In genomic region chr12:130870442-130871285, GRCh38 we compare ENCODE assay signal across 8 cellular contexts. TPM values are rescaled to one million over a fixed set of nuclear protein-coding genes. Genes with fewer than 3 reads are reported as not detected.
DNase-seq lines count a peak whose midpoint lies in the region; ATAC-seq lines count a peak whose summit lies in the region.

No MANE protein-coding gene starts in this region.

- H3K4me1 ChIP-seq in ectodermal cell (ENCODE audit: control insufficient read depth, insufficient read depth, low read length): peaks cover 20% of the 10 kb centered on the region

- 69 to 71% methylated on average over 31 of the region's 31 CpGs for WGBS in ectodermal cell, 2 experiments

- peaks cover 32% of the 10 kb centered on the region for H3K36me3 Mint-ChIP-seq in activated CD4-positive, alpha-beta memory T cell treated with anti-CD3 and anti-CD28 coated beads, Interleukin-2, amount 10 ng/mL, durations not matched to agents 7 days and 5 days (ENCODE audit: low read depth)

- H3K4me1 Mint-ChIP-seq in activated CD4-positive, alpha-beta memory T cell treated with anti-CD3 and anti-CD28 coated beads, Interleukin-2, amount 10 ng/mL, durations not matched to agents 7 days and 5 days: peaks cover 49% of the 10 kb centered on the region

- H3K27me3 ChIP-seq in ectodermal cell (ENCODE audit: control insufficient read depth, insufficient read depth, low read length, poor library complexity, severe bottlenecking): no peaks in the 10 kb centered on the region

- no peaks in the 10 kb centered on the region for H3K27me3 Mint-ChIP-seq in activated CD4-positive, alpha-beta memory T cell treated with anti-CD3 and anti-CD28 coated beads, Interleukin-2, amount 10 ng/mL, durations not matched to agents 7 days and 5 days

- peak overlapping the region; percentile 56 for H3K27ac ChIP-seq in ectodermal cell (ENCODE audit: insufficient read depth, low read depth, low read length, poor library complexity, severe bottlenecking)

- no peaks in the 10 kb centered on the region for H3K9me3 ChIP-seq in ectodermal cell (ENCODE audit: control insufficient read depth, low read length)

- ATAC-seq in HG02678 (IDR thresholded peaks at IDR 0.05; ENCODE audit: unreplicated experiment): peak; percentile 54

- H3K4me3 Mint-ChIP-seq in activated CD4-positive, alpha-beta memory T cell treated with anti-CD3 and anti-CD28 coated beads, Interleukin-2, amount 10 ng/mL, durations not matched to agents 7 days and 5 days: peak overlapping the region; percentile 82

- H3K4me3 ChIP-seq in ectodermal cell (ENCODE audit: insufficient read depth, low read depth, low read length): peak overlapping the region; percentile 91

- H3K9me3 Mint-ChIP-seq in activated CD4-positive, alpha-beta memory T cell treated with anti-CD3 and anti-CD28 coated beads, Interleukin-2, amount 10 ng/mL, durations not matched to agents 7 days and 5 days: no peaks in the 10 kb centered on the region

- H3K36me3 ChIP-seq in ectodermal cell (ENCODE audit: control insufficient read depth, insufficient read depth, low read length): peaks cover 26% of the 10 kb centered on the region

- CTCF ChIA-PET in activated CD4-positive, alpha-beta memory T cell treated with anti-CD3 and anti-CD28 coated beads, Interleukin-2, amount 10 ng/mL, durations not matched to agents 7 days and 5 days (lab: Charles Lee): interaction anchor here (0.8 to 2.0 kb wide), 12 partner anchors 10 to 262 kb away, joined by 3 to 15 read pairs (median 6); partner anchors contain the start of gene STX2

- DNase-seq in NCI-H2171 treated with DMSO at 0.1 percent for 48 hours (lab: John Stamatoyannopoulos, UW): peak; percentile 15
- DNase-seq in NCI-H2171 (lab: John Stamatoyannopoulos, UW): no peak
- DNase-seq in NCI-H226: peak; percentile 82
- peak; percentile 80 for DNase-seq in activated CD4-positive, alpha-beta memory T cell treated with anti-CD3 and anti-CD28 coated beads, Interleukin-2, amount 10 ng/mL, durations not matched to agents 7 days and 5 days
- peak; percentile 80 for DNase-seq in medulla oblongata (ENCODE audit: extremely low spot score)
- peak; percentile 24 to 49 (median 42) for DNase-seq in stimulated activated CD4-positive, alpha-beta T cell treated with anti-CD3 and anti-CD28 coated beads, TNF-alpha, amount 100 ng/mL, for 4 hours (ENCODE audit: low read depth in 3 of 3)

- peak overlapping the region; percentile 94 for H3K27ac Mint-ChIP-seq in activated CD4-positive, alpha-beta memory T cell treated with anti-CD3 and anti-CD28 coated beads, Interleukin-2, amount 10 ng/mL, durations not matched to agents 7 days and 5 days

- POLR2A ChIA-PET in activated CD4-positive, alpha-beta memory T cell treated with anti-CD3 and anti-CD28 coated beads, Interleukin-2, amount 10 ng/mL, durations not matched to agents 7 days and 5 days (lab: Charles Lee): interaction anchor here (0.7 to 2.7 kb wide), 8 partner anchors 10 to 74 kb away, joined by 3 to 26 read pairs (median 4); partner anchors contain the start of gene STX2

RNA-seq across cellular contexts. Expression of gene RAN, which starts 1.2 kb away (rescaled TPM):
- 100 to 1,000 TPM; 932 to 936 TPM for total RNA-seq in activated CD4-positive, alpha-beta memory T cell treated with anti-CD3 and anti-CD28 coated beads, Interleukin-2, amount 10 ng/mL, durations not matched to agents 7 days and 5 days
- 1,473 TPM for polyA plus RNA-seq in ectodermal cell (2013, experiment 1 of 4)
- 1,357 TPM for polyA plus RNA-seq in ectodermal cell (2013, experiment 2 of 4)
- 1,066 TPM for polyA plus RNA-seq in ectodermal cell (2013, experiment 3 of 4)
- polyA plus RNA-seq in ectodermal cell (2013, experiment 4 of 4): 1,086 TPM

RNA-seq across cellular contexts. Expression of gene STX2, which starts 31.6 kb away (rescaled TPM):
- 10 to 100 TPM; 22.4 to 23.0 TPM for total RNA-seq in activated CD4-positive, alpha-beta memory T cell treated with anti-CD3 and anti-CD28 coated beads, Interleukin-2, amount 10 ng/mL, durations not matched to agents 7 days and 5 days
- 43.2 TPM for polyA plus RNA-seq in ectodermal cell (2013, experiment 1 of 4)
- polyA plus RNA-seq in ectodermal cell (2013, experiment 2 of 4): 41.4 TPM
- polyA plus RNA-seq in ectodermal cell (2013, experiment 3 of 4): 33.2 TPM
- 36.3 TPM for polyA plus RNA-seq in ectodermal cell (2013, experiment 4 of 4)
